34 cellular contexts compared by ENCODE assay signal in genomic region chr2:24017711-24018110, GRCh38. TPM values are rescaled to one million over a fixed set of nuclear protein-coding genes. Genes with fewer than 3 reads are reported as not detected.
"Had no signal": no experiment of that assay in that cellular context is flagged by ENCODE, and none has a peak within 500 bp of the region (broad histone marks: within the 10 kb centered on the region; RNA-seq: fewer than 3 reads in every experiment).

No MANE protein-coding gene starts in this region.

- H3K27me3 Mint-ChIP-seq: memory B cell had no signal

- H3K36me3 Mint-ChIP-seq: stimulated activated effector memory CD8-positive, alpha-beta T cell treated with anti-CD3 and anti-CD28 coated beads, Interleukin-12 subunit alpha, Interleukin-12 subunit beta, amount 100 ng/mL, for 72 hours had no signal

- H3K9me3 Mint-ChIP-seq: dendritic cell treated with granulocyte-macrophage colony-stimulating factor and Interleukin-4, amounts not matched to agents 40 ng/mL and 50 ng/mL, for 4 days; endodermal cell; memory B cell; mesothelial cell of epicardium; naive thymus-derived CD4-positive, alpha-beta T cell; nephron; stimulated activated effector memory CD8-positive, alpha-beta T cell treated with anti-CD3 and anti-CD28 coated beads, Interleukin-12 subunit alpha, Interleukin-12 subunit beta, amount 100 ng/mL, for 72 hours had no signal

- H3K4me1 ChIP-seq: colonic mucosa, gastrocnemius medialis, parathyroid adenoma, prostate gland, right atrium auricular region, testis, tibial nerve, upper lobe of right lung, vagina had no signal

- H3K4me3 Mint-ChIP-seq: dendritic cell treated with granulocyte-macrophage colony-stimulating factor and Interleukin-4, amounts not matched to agents 40 ng/mL and 50 ng/mL, for 4 days; endodermal cell; memory B cell; mesothelial cell of epicardium; naive thymus-derived CD4-positive, alpha-beta T cell; nephron; stimulated activated effector memory CD8-positive, alpha-beta T cell treated with anti-CD3 and anti-CD28 coated beads, Interleukin-12 subunit alpha, Interleukin-12 subunit beta, amount 100 ng/mL, for 72 hours had no signal

- H3K27ac ChIP-seq: colonic mucosa, epithelial cell of prostate, gastrocnemius medialis, neutrophil, parathyroid adenoma, prostate gland, right atrium auricular region, testis, tibial nerve, upper lobe of right lung, vagina had no signal

- H3K27ac Mint-ChIP-seq: dendritic cell treated with granulocyte-macrophage colony-stimulating factor and Interleukin-4, amounts not matched to agents 40 ng/mL and 50 ng/mL, for 4 days; endodermal cell; memory B cell; mesothelial cell of epicardium; naive thymus-derived CD4-positive, alpha-beta T cell; nephron; stimulated activated effector memory CD8-positive, alpha-beta T cell treated with anti-CD3 and anti-CD28 coated beads, Interleukin-12 subunit alpha, Interleukin-12 subunit beta, amount 100 ng/mL, for 72 hours had no signal

- H3K9ac ChIP-seq: parathyroid adenoma had no signal

- H3K4me3 ChIP-seq: colonic mucosa, gastrocnemius medialis, lung, mucosa of descending colon, prostate gland, right atrium auricular region, smooth muscle cell, testis, tibial nerve, upper lobe of right lung, vagina had no signal

- H3K9me3 ChIP-seq: colonic mucosa, gastrocnemius medialis, mucosa of descending colon, neutrophil, prostate gland, right atrium auricular region, testis, tibial nerve, upper lobe of right lung, vagina had no signal

- H3K4me2 ChIP-seq: smooth muscle cell had no signal

- ATAC-seq: esophagus mucosa; gastrocnemius medialis; left lobe of liver; mucosa of descending colon; naive thymus-derived CD4-positive, alpha-beta T cell; sciatic nerve; stimulated activated effector memory CD8-positive, alpha-beta T cell treated with anti-CD3 and anti-CD28 coated beads, Interleukin-12 subunit alpha, Interleukin-12 subunit beta, amount 100 ng/mL, for 72 hours; stimulated activated naive CD8-positive, alpha-beta T cell treated with anti-CD3 and anti-CD28 coated beads, Interleukin-15, Interleukin-2, amounts not matched to agents 100 U/mL and 50 U/mL, for 24 hours had no signal

- H3K4me1 Mint-ChIP-seq: memory B cell; mesothelial cell of epicardium; naive thymus-derived CD4-positive, alpha-beta T cell; nephron; stimulated activated effector memory CD8-positive, alpha-beta T cell treated with anti-CD3 and anti-CD28 coated beads, Interleukin-12 subunit alpha, Interleukin-12 subunit beta, amount 100 ng/mL, for 72 hours had no signal

- H3K79me2 ChIP-seq: parathyroid adenoma had no signal

- DNase-seq: colonic mucosa; effector CD8-positive, alpha-beta T cell; endodermal cell; foreskin fibroblast; gastrocnemius medialis; mucosa of descending colon; naive thymus-derived CD4-positive, alpha-beta T cell; stimulated activated CD4-positive, alpha-beta T cell treated with anti-CD3 and anti-CD28 coated beads, Interleukin-2, amount 100 ng/mL, for 24 hours; stimulated activated CD4-positive, alpha-beta T cell treated with anti-CD3 and anti-CD28 coated beads, Interleukin-4, amount 100 ng/mL, for 24 hours; stimulated activated naive CD8-positive, alpha-beta T cell treated with anti-CD3 and anti-CD28 coated beads, Interleukin-15, Interleukin-2, amounts not matched to agents 100 U/mL and 50 U/mL, for 24 hours; substantia nigra; testis; upper lobe of right lung had no signal

- FAIRE-seq: keratinocyte had no signal

- H2AFZ ChIP-seq: parathyroid adenoma had no signal

- H3K36me3 ChIP-seq: colonic mucosa, prostate gland, right atrium auricular region, upper lobe of right lung, vagina had no signal

- H3K27me3 ChIP-seq: colonic mucosa, gastrocnemius medialis, right atrium auricular region, testis, tibial nerve, upper lobe of right lung, vagina had no signal

RNA-seq across cellular contexts. Expression of gene MFSD2B, which starts 7.8 kb away (rescaled TPM):
- total RNA-seq: chondrocyte, esophagus mucosa, gastrocnemius medialis, glomerular endothelial cell, left lobe of liver, omental fat pad, prostate gland, smooth muscle cell, vagina had no signal
- polyA plus RNA-seq: naive thymus-derived CD4-positive, alpha-beta T cell had no signal

RNA-seq across cellular contexts. Expression of gene FKBP1B, which starts 31.8 kb away (rescaled TPM):
- polyA plus RNA-seq: naive thymus-derived CD4-positive, alpha-beta T cell had no signal
